In genomic region chr13:52842440-52842839, GRCh38 we compare ENCODE assay signal across 23 cellular contexts. TPM values are rescaled to one million over a fixed set of nuclear protein-coding genes. Genes with fewer than 3 reads are reported as not detected.
"Had no signal": no experiment of that assay in that cellular context is flagged by ENCODE, and none has a peak within 500 bp of the region (broad histone marks: within the 10 kb centered on the region; RNA-seq: fewer than 3 reads in every experiment).

No MANE protein-coding gene starts in this region.

- H3K27ac ChIP-seq: adrenal gland, gastrocnemius medialis, heart left ventricle, prostate gland, suprapubic skin had no signal

- H3K36me3 ChIP-seq: adrenal gland, gastrocnemius medialis, heart left ventricle, prostate gland, suprapubic skin had no signal

- H3K9me3 Mint-ChIP-seq: activated CD4-positive, alpha-beta T cell treated with anti-CD3 and anti-CD28 coated beads, Interleukin-2, amount 10 ng/mL, durations not matched to agents 24 days and 14 days; activated naive CD4-positive, alpha-beta T cell treated with anti-CD3 and anti-CD28 coated beads, Interleukin-2, amount 50 U/mL, for 24 hours; neural crest cell; stimulated activated naive CD8-positive, alpha-beta T cell treated with anti-CD3 and anti-CD28 coated beads, Interleukin-15, Interleukin-2, amounts not matched to agents 100 ng/mL and 50 ng/mL, for 24 hours; WTC11 had no signal

- H3K4me3 Mint-ChIP-seq: activated CD4-positive, alpha-beta T cell treated with anti-CD3 and anti-CD28 coated beads, Interleukin-2, amount 10 ng/mL, durations not matched to agents 24 days and 14 days; activated CD8-positive, alpha-beta T cell treated with anti-CD3 and anti-CD28 coated beads, Interleukin-2, amount 10 ng/mL, durations not matched to agents 7 days and 5 days; activated naive CD4-positive, alpha-beta T cell treated with anti-CD3 and anti-CD28 coated beads, Interleukin-2, amount 50 U/mL, for 24 hours; stimulated activated naive CD8-positive, alpha-beta T cell treated with anti-CD3 and anti-CD28 coated beads, Interleukin-15, Interleukin-2, amounts not matched to agents 100 ng/mL and 50 ng/mL, for 24 hours; WTC11 had no signal

- H3K36me3 Mint-ChIP-seq: activated naive CD4-positive, alpha-beta T cell treated with anti-CD3 and anti-CD28 coated beads, Interleukin-2, amount 50 U/mL, for 24 hours had no signal

- H3K27ac Mint-ChIP-seq: activated CD4-positive, alpha-beta T cell treated with anti-CD3 and anti-CD28 coated beads, Interleukin-2, amount 10 ng/mL, durations not matched to agents 24 days and 14 days; activated CD8-positive, alpha-beta T cell treated with anti-CD3 and anti-CD28 coated beads, Interleukin-2, amount 10 ng/mL, durations not matched to agents 7 days and 5 days; activated naive CD4-positive, alpha-beta T cell treated with anti-CD3 and anti-CD28 coated beads, Interleukin-2, amount 50 U/mL, for 24 hours; stimulated activated naive CD8-positive, alpha-beta T cell treated with anti-CD3 and anti-CD28 coated beads, Interleukin-15, Interleukin-2, amounts not matched to agents 100 ng/mL and 50 ng/mL, for 24 hours; WTC11 had no signal

- H3K4me1 ChIP-seq: gastrocnemius medialis had no signal

- H3K4me3 ChIP-seq: adrenal gland, gastrocnemius medialis, heart left ventricle, prostate gland, smooth muscle cell, suprapubic skin had no signal

- H3K4me1 Mint-ChIP-seq: activated CD4-positive, alpha-beta T cell treated with anti-CD3 and anti-CD28 coated beads, Interleukin-2, amount 10 ng/mL, durations not matched to agents 24 days and 14 days had no signal

- H3K9me3 ChIP-seq: adrenal gland, gastrocnemius medialis, heart left ventricle, prostate gland, suprapubic skin had no signal

- DNase-seq: activated CD4-positive, alpha-beta T cell treated with anti-CD3 and anti-CD28 coated beads, Interleukin-2, amount 10 ng/mL, durations not matched to agents 24 days and 14 days; activated CD8-positive, alpha-beta memory T cell treated with anti-CD3 and anti-CD28 coated beads, Interleukin-2, amount 50 U/mL, for 4 hours; activated CD8-positive, alpha-beta T cell treated with anti-CD3 and anti-CD28 coated beads, Interleukin-2, amount 10 ng/mL, durations not matched to agents 7 days and 5 days; activated effector memory CD4-positive, alpha-beta T cell treated with anti-CD3 and anti-CD28 coated beads, Interleukin-2, amount 50 U/mL, for 16 hours; activated T-cell treated with anti-CD3 and anti-CD28 coated beads, Interleukin-2, amount 50 U/mL, for 48 hours; adrenal gland; erythroblast; gastrocnemius medialis; heart left ventricle; islet precursor cell; right cardiac atrium; trophoblast cell had no signal

- ATAC-seq: activated CD8-positive, alpha-beta T cell treated with anti-CD3 and anti-CD28 coated beads, Interleukin-2, amount 10 ng/mL, durations not matched to agents 7 days and 5 days; gastrocnemius medialis; heart left ventricle; left lobe of liver; right cardiac atrium; WTC11 had no signal

RNA-seq across cellular contexts. Expression of gene PCDH8, which starts 6.0 kb away (rescaled TPM):
- total RNA-seq: activated CD4-positive, alpha-beta T cell treated with anti-CD3 and anti-CD28 coated beads, Interleukin-2, amount 10 ng/mL, durations not matched to agents 24 days and 14 days; activated CD8-positive, alpha-beta T cell treated with anti-CD3 and anti-CD28 coated beads, Interleukin-2, amount 10 ng/mL, durations not matched to agents 7 days and 5 days; chondrocyte; dermis microvascular lymphatic vessel endothelial cell; heart left ventricle; left lobe of liver; osteoblast; right cardiac atrium had no signal
- polyA plus RNA-seq: adrenal gland, heart left ventricle, right cardiac atrium had no signal
